ENCODE assay signal across 8 cellular contexts in the genomic region with DNA sequence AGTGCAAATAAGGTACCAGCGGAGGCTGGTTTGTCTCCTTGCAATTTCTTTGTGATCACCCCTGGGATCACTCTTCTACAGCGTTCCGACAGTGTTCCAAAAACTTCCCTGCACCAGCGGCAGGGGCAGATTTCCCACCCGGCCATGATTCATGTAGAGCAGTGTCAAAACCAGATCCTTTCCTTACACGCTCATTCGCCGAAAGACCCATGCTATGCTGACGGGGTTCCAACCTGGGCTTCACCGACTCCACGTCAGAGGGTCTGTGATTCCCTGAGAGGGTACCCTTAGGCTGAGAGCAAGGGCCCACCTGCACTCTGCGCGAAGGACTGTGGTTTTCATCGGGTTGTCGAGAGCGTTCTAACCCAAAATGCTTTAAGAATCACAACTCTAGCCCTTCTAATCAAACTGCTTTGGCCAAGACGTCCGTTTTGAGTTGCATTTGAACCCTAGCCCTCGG. TPM values are rescaled to one million over a fixed set of nuclear protein-coding genes. Genes with fewer than 3 reads are reported as not detected.
DNase-seq lines count a peak whose midpoint lies in the region; ATAC-seq and TF ChIP-seq lines count a peak whose summit lies in the region.

No MANE protein-coding gene starts in this region.

- H3K36me3 ChIP-seq in lung (ENCODE audit: control insufficient read depth in 2 of 2, insufficient read depth in 2 of 2, low read length in 2 of 2) (peaks cover 2 to 10% of the 10 kb centered on the region in 2 donors), stomach (peaks cover 13 to 30% (median 21%) of the 10 kb centered on the region in 4 donors)

- no peak for TF ChIP-seq CTCF in lung (IDR thresholded peaks at IDR 0.05; ENCODE audit: control extremely low read depth, extremely low read depth)
- peak in 1 of 7 experiments; percentile 3 for TF ChIP-seq CTCF in stomach (IDR thresholded peaks at IDR 0.05)
- no peak for TF ChIP-seq CTCF in GM10248 (IDR thresholded peaks at IDR 0.05; ENCODE audit: control extremely low read depth, extremely low read depth, low read depth, missing control alignments)

- intact Hi-C loops in stomach (cut with DNase I; ENCODE audit: low total_unique reads): no loop called here

- DNase-seq in activated CD8-positive, alpha-beta memory T cell treated with anti-CD3 and anti-CD28 coated beads for 48 hours (ENCODE audit: low read depth in 2 of 3, low spot score in 2 of 3): peak in 2 of 3 experiments; percentile 6 to 21
- no peak for DNase-seq in activated CD8-positive, alpha-beta memory T cell treated with anti-CD3 and anti-CD28 coated beads for 24 hours
- DNase-seq in RPMI7951 (ENCODE audit: low read depth): peak; percentile 64
- DNase-seq in dermis blood vessel endothelial cell: peak; percentile 58
- DNase-seq in lung (ENCODE audit: low spot score): peak; percentile 40
- peak; percentile 37 for DNase-seq in stomach
- DNase-seq in GM10248 (ENCODE audit: extremely low spot score): no peak

- WGBS in lung, 2 donors: 0 to 2% methylated on average over 19 of the region's 19 CpGs
- 0 to 2% (median 1%) methylated on average over 13 to 19 of the region's 19 CpGs for WGBS in stomach, 5 donors

- H3K27ac ChIP-seq in lung (ENCODE audit: low read depth in 1 of 2, low read length in 1 of 2) (peak overlapping the region; percentile 8 to 47), stomach (peak overlapping the region; percentile 48 to 83 (median 76))

- no peak for TF ChIP-seq POLR2A in stomach (IDR thresholded peaks at IDR 0.05)

- H3K9me3 ChIP-seq in lung (ENCODE audit: control insufficient read depth in 2 of 2, insufficient read depth in 1 of 2, low read length in 1 of 2) (no peaks in the 10 kb centered on the region), stomach (no peaks in the 10 kb centered on the region)

- POLR2A ChIA-PET in GM10248 (lab: Yijun Ruan, JAX): interaction anchor here (0.5 kb wide), 1 partner anchor 75 kb away, joined by 4 read pairs; no protein-coding TSS in a partner anchor

- no peak for TF ChIP-seq EP300 in stomach (IDR thresholded peaks at IDR 0.05)

- peak overlapping the region; percentile 24 for H3K4me3 ChIP-seq in lung
- peak overlapping the region; percentile 69 to 80 (median 73) for H3K4me3 ChIP-seq in stomach

- ATAC-seq in HG02870 (IDR thresholded peaks at IDR 0.05; ENCODE audit: unreplicated experiment): peak; percentile 15
- peak; percentile 41 for ATAC-seq in lung (ENCODE audit: insufficient read depth, low FRiP score)

- CTCF ChIA-PET in GM10248 (lab: Yijun Ruan, JAX): no interaction called here

- H3K4me1 ChIP-seq in lung (ENCODE audit: control insufficient read depth in 2 of 2, insufficient read depth in 2 of 2, low read length in 2 of 2): peaks cover 3 to 7% of the 10 kb centered on the region in 2 donors
- peaks cover 8 to 43% (median 33%) of the 10 kb centered on the region in 4 donors for H3K4me1 ChIP-seq in stomach

- H3K27me3 ChIP-seq in lung (ENCODE audit: control insufficient read depth, insufficient read depth) (no peaks in the 10 kb centered on the region), stomach (no peaks in the 10 kb centered on the region)

RNA-seq across cellular contexts. Expression of a gene that starts 0.4 kb away (rescaled TPM):
- total RNA-seq in RPMI7951 (2014; rRNA removed; shearing (Covaris generic)): 25.8 and 27.4 TPM in 2 replicates
- total RNA-seq in dermis blood vessel endothelial cell (21.6 and 31.0 TPM in 2 replicates), lung (10 to 100 TPM; 14.6 to 17.4 TPM), stomach (10 to 100 TPM in 1 of 5 donors, 1 to 10 TPM in 4; 3.8 to 22.2 (median 5.8) TPM)
- polyA plus RNA-seq in lung (10 to 100 TPM in 1 of 2 donors, 1 to 10 TPM in 1; 5.2 to 10.0 TPM), stomach (1 to 10 TPM; 5.8 to 7.9 (median 6.7) TPM)

Comparison
In these comparisons a context has a peak if more than half of its experiments do, and no peak if none do; other contexts are left out.
1. DNase-seq: peak in activated CD8-positive, alpha-beta memory T cell treated with anti-CD3 and anti-CD28 coated beads for 48 hours (2 of 3), RPMI7951 (single experiment), dermis blood vessel endothelial cell (single experiment), lung (single experiment) and stomach (single experiment); none in activated CD8-positive, alpha-beta memory T cell treated with anti-CD3 and anti-CD28 coated beads for 24 hours (single experiment) and GM10248 (single experiment).